In the genomic region with DNA sequence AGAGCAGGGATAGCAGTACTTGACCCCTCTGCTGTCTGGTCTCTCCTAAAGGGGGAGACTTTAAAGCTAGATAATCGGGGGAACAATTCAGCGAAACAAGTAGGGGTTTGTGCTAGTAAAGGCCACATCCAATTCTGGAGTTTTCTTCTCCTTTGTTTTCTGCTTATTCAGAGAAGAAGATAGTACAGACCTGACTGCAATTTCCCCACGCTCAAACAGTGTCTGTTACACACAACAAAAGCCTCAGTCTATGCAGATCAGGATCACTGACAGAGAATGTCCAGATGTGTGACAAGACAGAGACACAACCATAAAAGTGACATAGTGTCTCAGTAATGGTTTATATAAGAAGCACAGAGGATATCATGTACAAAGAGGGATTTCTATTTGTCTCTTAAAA, we compare ENCODE assay signal across 2 cellular contexts.
TF ChIP-seq lines count a peak whose summit lies in the region.

No MANE protein-coding gene starts in this region.

TF ChIP-seq in SK-N-SH, 30 proteins besides CTCF, POLR2A, EP300 and RAD21 (continued from another document):
- TF ChIP-seq, protein P1, sequence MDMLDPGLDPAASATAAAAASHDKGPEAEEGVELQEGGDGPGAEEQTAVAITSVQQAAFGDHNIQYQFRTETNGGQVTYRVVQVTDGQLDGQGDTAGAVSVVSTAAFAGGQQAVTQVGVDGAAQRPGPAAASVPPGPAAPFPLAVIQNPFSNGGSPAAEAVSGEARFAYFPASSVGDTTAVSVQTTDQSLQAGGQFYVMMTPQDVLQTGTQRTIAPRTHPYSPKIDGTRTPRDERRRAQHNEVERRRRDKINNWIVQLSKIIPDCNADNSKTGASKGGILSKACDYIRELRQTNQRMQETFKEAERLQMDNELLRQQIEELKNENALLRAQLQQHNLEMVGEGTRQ (IDR thresholded peaks at IDR 0.05; ENCODE audit: borderline replicate concordance, low read depth, low read length): no peak
- TF ChIP-seq FOXM1 (IDR thresholded peaks at IDR 0.05; ENCODE audit: low read depth) (no peak), NFIC (IDR thresholded peaks at IDR 0.05; ENCODE audit: borderline replicate concordance) (no peak), JUND (IDR thresholded peaks at IDR 0.05) (no peak), TCF12 (IDR thresholded peaks at IDR 0.05) (no peak), SIN3A (IDR thresholded peaks at IDR 0.05; ENCODE audit: borderline replicate concordance, low read depth, low read length) (no peak), RCOR1 (IDR thresholded peaks at IDR 0.05; ENCODE audit: low read length) (no peak)
- TF ChIP-seq, protein P2, sequence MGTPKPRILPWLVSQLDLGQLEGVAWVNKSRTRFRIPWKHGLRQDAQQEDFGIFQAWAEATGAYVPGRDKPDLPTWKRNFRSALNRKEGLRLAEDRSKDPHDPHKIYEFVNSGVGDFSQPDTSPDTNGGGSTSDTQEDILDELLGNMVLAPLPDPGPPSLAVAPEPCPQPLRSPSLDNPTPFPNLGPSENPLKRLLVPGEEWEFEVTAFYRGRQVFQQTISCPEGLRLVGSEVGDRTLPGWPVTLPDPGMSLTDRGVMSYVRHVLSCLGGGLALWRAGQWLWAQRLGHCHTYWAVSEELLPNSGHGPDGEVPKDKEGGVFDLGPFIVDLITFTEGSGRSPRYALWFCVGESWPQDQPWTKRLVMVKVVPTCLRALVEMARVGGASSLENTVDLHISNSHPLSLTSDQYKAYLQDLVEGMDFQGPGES (IDR thresholded peaks at IDR 0.05; ENCODE audit: low read depth, low read length): no peak
- TF ChIP-seq, protein P3, sequence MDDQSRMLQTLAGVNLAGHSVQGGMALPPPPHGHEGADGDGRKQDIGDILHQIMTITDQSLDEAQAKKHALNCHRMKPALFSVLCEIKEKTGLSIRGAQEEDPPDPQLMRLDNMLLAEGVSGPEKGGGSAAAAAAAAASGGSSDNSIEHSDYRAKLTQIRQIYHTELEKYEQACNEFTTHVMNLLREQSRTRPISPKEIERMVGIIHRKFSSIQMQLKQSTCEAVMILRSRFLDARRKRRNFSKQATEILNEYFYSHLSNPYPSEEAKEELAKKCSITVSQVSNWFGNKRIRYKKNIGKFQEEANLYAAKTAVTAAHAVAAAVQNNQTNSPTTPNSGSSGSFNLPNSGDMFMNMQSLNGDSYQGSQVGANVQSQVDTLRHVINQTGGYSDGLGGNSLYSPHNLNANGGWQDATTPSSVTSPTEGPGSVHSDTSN (IDR thresholded peaks at IDR 0.05): no peak
- TF ChIP-seq, protein P4, sequence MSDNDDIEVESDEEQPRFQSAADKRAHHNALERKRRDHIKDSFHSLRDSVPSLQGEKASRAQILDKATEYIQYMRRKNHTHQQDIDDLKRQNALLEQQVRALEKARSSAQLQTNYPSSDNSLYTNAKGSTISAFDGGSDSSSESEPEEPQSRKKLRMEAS (IDR thresholded peaks at IDR 0.05; ENCODE audit: low read depth): no peak
- TF ChIP-seq, protein P5, sequence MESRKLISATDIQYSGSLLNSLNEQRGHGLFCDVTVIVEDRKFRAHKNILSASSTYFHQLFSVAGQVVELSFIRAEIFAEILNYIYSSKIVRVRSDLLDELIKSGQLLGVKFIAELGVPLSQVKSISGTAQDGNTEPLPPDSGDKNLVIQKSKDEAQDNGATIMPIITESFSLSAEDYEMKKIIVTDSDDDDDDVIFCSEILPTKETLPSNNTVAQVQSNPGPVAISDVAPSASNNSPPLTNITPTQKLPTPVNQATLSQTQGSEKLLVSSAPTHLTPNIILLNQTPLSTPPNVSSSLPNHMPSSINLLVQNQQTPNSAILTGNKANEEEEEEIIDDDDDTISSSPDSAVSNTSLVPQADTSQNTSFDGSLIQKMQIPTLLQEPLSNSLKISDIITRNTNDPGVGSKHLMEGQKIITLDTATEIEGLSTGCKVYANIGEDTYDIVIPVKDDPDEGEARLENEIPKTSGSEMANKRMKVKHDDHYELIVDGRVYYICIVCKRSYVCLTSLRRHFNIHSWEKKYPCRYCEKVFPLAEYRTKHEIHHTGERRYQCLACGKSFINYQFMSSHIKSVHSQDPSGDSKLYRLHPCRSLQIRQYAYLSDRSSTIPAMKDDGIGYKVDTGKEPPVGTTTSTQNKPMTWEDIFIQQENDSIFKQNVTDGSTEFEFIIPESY (IDR thresholded peaks at IDR 0.05; ENCODE audit: borderline replicate concordance, low read depth): no peak

TF ChIP-seq in SK-N-SH treated with all-trans-retinoic acid at 6 μM for 48 hours, 23 proteins besides CTCF, POLR2A, EP300 and RAD21 (continued from another document):
- TF ChIP-seq, protein P6, sequence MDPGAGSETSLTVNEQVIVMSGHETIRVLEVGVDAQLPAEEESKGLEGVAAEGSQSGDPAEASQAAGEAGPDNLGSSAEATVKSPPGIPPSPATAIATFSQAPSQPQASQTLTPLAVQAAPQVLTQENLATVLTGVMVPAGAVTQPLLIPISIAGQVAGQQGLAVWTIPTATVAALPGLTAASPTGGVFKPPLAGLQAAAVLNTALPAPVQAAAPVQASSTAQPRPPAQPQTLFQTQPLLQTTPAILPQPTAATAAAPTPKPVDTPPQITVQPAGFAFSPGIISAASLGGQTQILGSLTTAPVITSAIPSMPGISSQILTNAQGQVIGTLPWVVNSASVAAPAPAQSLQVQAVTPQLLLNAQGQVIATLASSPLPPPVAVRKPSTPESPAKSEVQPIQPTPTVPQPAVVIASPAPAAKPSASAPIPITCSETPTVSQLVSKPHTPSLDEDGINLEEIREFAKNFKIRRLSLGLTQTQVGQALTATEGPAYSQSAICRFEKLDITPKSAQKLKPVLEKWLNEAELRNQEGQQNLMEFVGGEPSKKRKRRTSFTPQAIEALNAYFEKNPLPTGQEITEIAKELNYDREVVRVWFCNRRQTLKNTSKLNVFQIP (CRISPR knock-in tag; IDR thresholded peaks at IDR 0.05; ENCODE audit: borderline replicate concordance, low read depth): no peak
- no peak for TF ChIP-seq BACH2 (CRISPR knock-in tag; IDR thresholded peaks at IDR 0.05; ENCODE audit: borderline replicate concordance)
- no peak for TF ChIP-seq ARNTL (CRISPR knock-in tag; IDR thresholded peaks at IDR 0.05; ENCODE audit: borderline replicate concordance, low read depth)
- TF ChIP-seq ESRRG (CRISPR knock-in tag; IDR thresholded peaks at IDR 0.05): no peak
